In genomic region chr2:177211602-177212105, GRCh38 we compare ENCODE assay signal across 8 cellular contexts. TPM values are rescaled to one million over a fixed set of nuclear protein-coding genes. Genes with fewer than 3 reads are reported as not detected.
DNase-seq lines count a peak whose midpoint lies in the region; TF ChIP-seq lines count a peak whose summit lies in the region.

No MANE protein-coding gene starts in this region.

- no peak for TF ChIP-seq POLR2A in ovary (IDR thresholded peaks at IDR 0.05)

- WGBS in ovary, 3 donors: 0 to 7% (median 5%) methylated on average over 6 of the region's 6 CpGs

- no peak for TF ChIP-seq CTCF in ovary (IDR thresholded peaks at IDR 0.05)

- H3K36me3 ChIP-seq in ES-I3 (ENCODE audit: insufficient read depth, low read length) (peaks cover 12% of the 10 kb centered on the region), NT2/D1 (ENCODE audit: insufficient read depth, insufficient read length, low read length) (peaks cover 29% of the 10 kb centered on the region), endocrine pancreas (ENCODE audit: control insufficient read depth, insufficient read depth, low read length) (peaks cover 4% of the 10 kb centered on the region), ovary (no peaks in the 10 kb centered on the region)

- H3K4me1 ChIP-seq in ES-I3 (ENCODE audit: insufficient read depth, low read length) (peaks cover 3% of the 10 kb centered on the region; the same call in 1 of the 2 replicates), NT2/D1 (ENCODE audit: insufficient read depth, insufficient read length) (no peaks in the 10 kb centered on the region), endocrine pancreas (ENCODE audit: control insufficient read depth, insufficient read depth, low read length) (peaks cover 16% of the 10 kb centered on the region), ovary (ENCODE audit: insufficient read depth) (peaks cover 3% of the 10 kb centered on the region)

- intact Hi-C loops in ovary (cut with DNase I): loop anchor here (1.0 to 5.0 kb wide), 6 partner anchors 44 to 1089 kb away; partner anchors contain the start of genes NFE2L2 (in 3 of the 4) and HOXD9 (in 1 of the 4)

- DNase-seq in NT2/D1 (ENCODE audit: low read depth, low spot score) (no peak), ovary (no peak), NCI-H2081 treated with DMSO at 0.1 percent for 48 hours (lab: John Stamatoyannopoulos, UW) (no peak), NK-92 (lab: John Stamatoyannopoulos, UW; ENCODE audit: unreplicated experiment) (no peak), anterior cingulate cortex (lab: John Stamatoyannopoulos, UW) (no peak)
- DNase-seq in stimulated activated CD4-positive, alpha-beta T cell treated with anti-CD3 and anti-CD28 coated beads, Interleukin-4, amount 100 ng/mL, for 24 hours: no peak

- H3K9me3 ChIP-seq in ES-I3 (ENCODE audit: control insufficient read depth, insufficient read depth, low read length) (no peaks in the 10 kb centered on the region), NT2/D1 (ENCODE audit: insufficient read depth, low read length) (no peaks in the 10 kb centered on the region), endocrine pancreas (ENCODE audit: control insufficient read depth, low read length) (no peaks in the 10 kb centered on the region), ovary (no peaks in the 10 kb centered on the region)

- H3K27me3 ChIP-seq in NT2/D1 (ENCODE audit: insufficient read depth, insufficient read length) (no peaks in the 10 kb centered on the region), endocrine pancreas (ENCODE audit: control insufficient read depth, insufficient read depth, low read length) (no peaks in the 10 kb centered on the region), ovary (no peaks in the 10 kb centered on the region)

- no peak for TF ChIP-seq EP300 in ovary (IDR thresholded peaks at IDR 0.05)

- H3K9ac ChIP-seq in ES-I3 (ENCODE audit: low read depth, low read length) (peak overlapping the region; percentile 83), NT2/D1 (ENCODE audit: insufficient read length, low read depth) (peak overlapping the region; percentile 89), endocrine pancreas (ENCODE audit: control insufficient read depth, insufficient read depth, low read length) (peak overlapping the region; percentile 98)

- H3K27ac ChIP-seq in ovary: peak overlapping the region; percentile 67 to 99

- H3K4me3 ChIP-seq in NT2/D1 (ENCODE audit: insufficient read length, low read depth) (peak overlapping the region; percentile 83), endocrine pancreas (ENCODE audit: control insufficient read depth, insufficient read depth, low read length) (peak overlapping the region; percentile 85), ovary (peak overlapping the region; percentile 61)

RNA-seq across cellular contexts. Expression of gene HNRNPA3, which starts 0.9 kb away (rescaled TPM):
- 100 to 1,000 TPM in 5 of 7 donors, 10 to 100 TPM in 2; 71.0 to 240 (median 216) TPM for total RNA-seq in ovary
- 100 to 1,000 TPM; 175 to 273 TPM for polyA plus RNA-seq in ovary

RNA-seq across cellular contexts. Expression of gene NFE2L2, which starts 52.9 kb away (rescaled TPM):
- total RNA-seq in ovary: 100 to 1,000 TPM; 120 to 198 (median 157) TPM
- polyA plus RNA-seq in ovary: 100 to 1,000 TPM; 128 to 131 TPM
